In the genomic region with DNA sequence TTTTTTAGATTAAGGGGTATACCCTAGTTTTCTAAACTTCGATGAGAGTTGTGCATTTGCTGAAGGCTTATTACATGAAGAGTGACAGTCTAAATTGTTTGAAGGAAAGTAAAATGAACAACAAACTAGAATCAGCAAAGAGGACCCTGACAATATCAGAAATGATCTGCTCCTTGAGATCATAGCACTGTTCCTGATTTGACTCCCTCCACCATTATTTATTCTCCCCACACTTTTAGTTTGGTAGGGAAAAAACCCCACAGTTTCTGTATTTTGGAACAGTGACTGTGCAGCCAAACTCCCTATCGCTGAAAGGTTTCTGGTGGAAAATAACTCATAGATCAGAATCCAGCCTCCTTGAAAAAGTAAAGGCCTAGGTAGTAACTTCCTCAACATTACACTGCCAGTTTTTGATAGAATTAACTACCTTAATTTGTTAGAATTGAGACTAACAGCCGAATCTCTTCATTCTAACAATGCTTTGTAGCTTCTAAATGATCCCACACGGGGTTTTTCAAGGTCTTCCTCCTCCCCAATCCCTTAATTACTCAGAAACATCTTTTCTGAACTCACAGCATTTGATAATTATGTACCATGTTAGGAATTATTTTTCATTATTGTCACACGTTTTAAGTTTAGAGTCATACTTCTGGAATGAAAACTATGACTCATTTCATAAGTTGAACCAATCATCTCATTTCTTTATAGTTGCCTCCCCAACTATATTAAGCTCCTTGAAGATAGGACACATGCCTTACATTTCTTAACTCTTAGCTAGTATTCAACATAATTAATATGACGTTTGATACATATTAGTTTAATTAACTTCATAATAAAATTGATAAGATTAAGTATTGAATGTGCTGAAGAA, we compare ENCODE assay signal across 8 cellular contexts. TPM values are rescaled to one million over a fixed set of nuclear protein-coding genes. Genes with fewer than 3 reads are reported as not detected.
DNase-seq lines count a peak whose midpoint lies in the region; ATAC-seq and TF ChIP-seq lines count a peak whose summit lies in the region.

No MANE protein-coding gene starts in this region.

- H3K4me3 Mint-ChIP-seq in activated naive CD4-positive, alpha-beta T cell treated with anti-CD3 and anti-CD28 coated beads, Interleukin-2, amount 50 U/mL, for 24 hours, result peak overlapping the region; percentile 84
- H3K4me3 Mint-ChIP-seq in activated T-helper 1 cell treated with anti-CD3 and anti-CD28 coated beads, Interleukin-12 subunit alpha, Interleukin-12 subunit beta, Interleukin-2, Interleukin-4 antibody, amounts not matched to agents 30 ng/mL and 10 ng/mL and 1 ng/mL, durations not matched to agents 14 hours and 24 hours and 36 hours, result peak overlapping the region; percentile 93
- H3K4me3 Mint-ChIP-seq in type B pancreatic cell, result peak overlapping the region; percentile 82

- H3K9me3 ChIP-seq in hepatocyte (ENCODE audit: low read depth), result no peaks in the 10 kb centered on the region

- H3K4me1 Mint-ChIP-seq in activated naive CD4-positive, alpha-beta T cell treated with anti-CD3 and anti-CD28 coated beads, Interleukin-2, amount 50 U/mL, for 24 hours, result peaks cover 67% of the 10 kb centered on the region
- H3K4me1 Mint-ChIP-seq in activated T-helper 1 cell treated with anti-CD3 and anti-CD28 coated beads, Interleukin-12 subunit alpha, Interleukin-12 subunit beta, Interleukin-2, Interleukin-4 antibody, amounts not matched to agents 30 ng/mL and 10 ng/mL and 1 ng/mL, durations not matched to agents 14 hours and 24 hours and 36 hours (ENCODE audit: low read depth), result peaks cover 71% of the 10 kb centered on the region
- H3K4me1 Mint-ChIP-seq in type B pancreatic cell (ENCODE audit: unreplicated experiment), result peaks cover 28% of the 10 kb centered on the region

- peak overlapping the region; percentile 79 for H3K27ac ChIP-seq in hepatocyte

- no peaks in the 10 kb centered on the region for H3K9me3 Mint-ChIP-seq in activated naive CD4-positive, alpha-beta T cell treated with anti-CD3 and anti-CD28 coated beads, Interleukin-2, amount 50 U/mL, for 24 hours
- no peaks in the 10 kb centered on the region for H3K9me3 Mint-ChIP-seq in activated T-helper 1 cell treated with anti-CD3 and anti-CD28 coated beads, Interleukin-12 subunit alpha, Interleukin-12 subunit beta, Interleukin-2, Interleukin-4 antibody, amounts not matched to agents 30 ng/mL and 10 ng/mL and 1 ng/mL, durations not matched to agents 14 hours and 24 hours and 36 hours
- H3K9me3 Mint-ChIP-seq in type B pancreatic cell, result no peaks in the 10 kb centered on the region

- H2AFZ ChIP-seq in hepatocyte, result no peak overlapping the region

- no peak overlapping the region for H3K4me3 ChIP-seq in hepatocyte

- peak overlapping the region; percentile 74 for H3K4me2 ChIP-seq in hepatocyte

- H3K9me2 ChIP-seq in hepatocyte (replicated peaks; ENCODE audit: insufficient read depth), result no peaks in the 10 kb centered on the region

- DNase-seq in activated naive CD4-positive, alpha-beta T cell treated with anti-CD3 and anti-CD28 coated beads, Interleukin-2, amount 50 U/mL, for 16 hours, result no peak
- DNase-seq in activated T-helper 1 cell treated with anti-CD3 and anti-CD28 coated beads, Interleukin-12 subunit alpha, Interleukin-12 subunit beta, Interleukin-2, Interleukin-4 antibody, amounts not matched to agents 30 ng/mL and 10 ng/mL and 1 ng/mL, durations not matched to agents 14 hours and 24 hours and 36 hours (ENCODE audit: low spot score), result no peak
- no peak for DNase-seq in hepatocyte (ENCODE audit: low spot score)
- DNase-seq in type B pancreatic cell (ENCODE audit: extremely low spot score, unreplicated experiment), result no peak
- no peak for DNase-seq in DMS79 treated with DMSO at 0.1 percent for 48 hours (lab: John Stamatoyannopoulos, UW)
- no peak for DNase-seq in RPMI8226

- H4K20me1 ChIP-seq in hepatocyte (ENCODE audit: insufficient read depth, poor library complexity, severe bottlenecking), result peaks cover 16% of the 10 kb centered on the region

- no peak for ATAC-seq in HG02588 (IDR thresholded peaks at IDR 0.05; ENCODE audit: unreplicated experiment)

- intact Hi-C loops in activated T-helper 1 cell treated with anti-CD3 and anti-CD28 coated beads, Interleukin-12 subunit alpha, Interleukin-12 subunit beta, Interleukin-2, Interleukin-4 antibody, amounts not matched to agents 30 ng/mL and 10 ng/mL and 1 ng/mL, durations not matched to agents 14 hours and 24 hours and 36 hours (cut with micrococcal nuclease), result loop anchor here (1.0 kb wide), 2 partner anchors 189 to 614 kb away; no protein-coding TSS in a partner anchor

- no peak for TF ChIP-seq CTCF in hepatocyte (IDR thresholded peaks at IDR 0.05; ENCODE audit: poor library complexity)
- TF ChIP-seq CTCF in type B pancreatic cell (conservative IDR thresholded peaks at IDR 0.05), result no peak

- peaks cover 22% of the 10 kb centered on the region for H3K36me3 Mint-ChIP-seq in activated naive CD4-positive, alpha-beta T cell treated with anti-CD3 and anti-CD28 coated beads, Interleukin-2, amount 50 U/mL, for 24 hours
- peaks cover 37% of the 10 kb centered on the region for H3K36me3 Mint-ChIP-seq in activated T-helper 1 cell treated with anti-CD3 and anti-CD28 coated beads, Interleukin-12 subunit alpha, Interleukin-12 subunit beta, Interleukin-2, Interleukin-4 antibody, amounts not matched to agents 30 ng/mL and 10 ng/mL and 1 ng/mL, durations not matched to agents 14 hours and 24 hours and 36 hours (ENCODE audit: low read depth)
- H3K36me3 Mint-ChIP-seq in type B pancreatic cell, result peaks cover 25% of the 10 kb centered on the region

- H3K27ac Mint-ChIP-seq in activated naive CD4-positive, alpha-beta T cell treated with anti-CD3 and anti-CD28 coated beads, Interleukin-2, amount 50 U/mL, for 24 hours, result peak overlapping the region; percentile 100
- H3K27ac Mint-ChIP-seq in activated T-helper 1 cell treated with anti-CD3 and anti-CD28 coated beads, Interleukin-12 subunit alpha, Interleukin-12 subunit beta, Interleukin-2, Interleukin-4 antibody, amounts not matched to agents 30 ng/mL and 10 ng/mL and 1 ng/mL, durations not matched to agents 14 hours and 24 hours and 36 hours, result peak overlapping the region; percentile 91
- H3K27ac Mint-ChIP-seq in type B pancreatic cell, result peak overlapping the region; percentile 83

- H3K27me3 Mint-ChIP-seq in activated naive CD4-positive, alpha-beta T cell treated with anti-CD3 and anti-CD28 coated beads, Interleukin-2, amount 50 U/mL, for 24 hours, result no peaks in the 10 kb centered on the region
- H3K27me3 Mint-ChIP-seq in activated T-helper 1 cell treated with anti-CD3 and anti-CD28 coated beads, Interleukin-12 subunit alpha, Interleukin-12 subunit beta, Interleukin-2, Interleukin-4 antibody, amounts not matched to agents 30 ng/mL and 10 ng/mL and 1 ng/mL, durations not matched to agents 14 hours and 24 hours and 36 hours (ENCODE audit: insufficient read depth), result peaks cover 2% of the 10 kb centered on the region
- no peaks in the 10 kb centered on the region for H3K27me3 Mint-ChIP-seq in type B pancreatic cell

- H3K36me3 ChIP-seq in hepatocyte (replicated peaks; ENCODE audit: insufficient read depth, low read depth), result no peaks in the 10 kb centered on the region

- no peaks in the 10 kb centered on the region for H3K27me3 ChIP-seq in hepatocyte

- H3K79me2 ChIP-seq in hepatocyte, result peaks cover 77% of the 10 kb centered on the region

- peaks cover 18% of the 10 kb centered on the region for H3K4me1 ChIP-seq in hepatocyte (ENCODE audit: insufficient read depth)

- 69% methylated on average over 6 of the region's 6 CpGs for WGBS in hepatocyte (ENCODE audit: low lambda C conversion rate, missing lambda C conversion rate)

RNA-seq across cellular contexts. Expression of a gene that starts 2.9 kb away (rescaled TPM):
- total RNA-seq in activated T-helper 1 cell treated with anti-CD3 and anti-CD28 coated beads, Interleukin-12 subunit alpha, Interleukin-12 subunit beta, Interleukin-2, Interleukin-4 antibody, amounts not matched to agents 30 ng/mL and 10 ng/mL and 1 ng/mL, durations not matched to agents 14 hours and 24 hours and 36 hours, result 330 and 334 TPM in 2 replicates
- 456 and 458 TPM in 2 replicates for total RNA-seq in hepatocyte
- 692 and 695 TPM in 2 replicates for polyA plus RNA-seq in hepatocyte
- 219 and 271 TPM in 2 replicates for total RNA-seq in type B pancreatic cell (ENCODE audit: low replicate concordance)

RNA-seq across cellular contexts. Expression of a gene that starts 11.5 kb away (rescaled TPM):
- 234 and 235 TPM in 2 replicates for total RNA-seq in activated T-helper 1 cell treated with anti-CD3 and anti-CD28 coated beads, Interleukin-12 subunit alpha, Interleukin-12 subunit beta, Interleukin-2, Interleukin-4 antibody, amounts not matched to agents 30 ng/mL and 10 ng/mL and 1 ng/mL, durations not matched to agents 14 hours and 24 hours and 36 hours
- total RNA-seq in hepatocyte, result 478 and 519 TPM in 2 replicates
- 671 and 721 TPM in 2 replicates for polyA plus RNA-seq in hepatocyte
- 211 and 359 TPM in 2 replicates for total RNA-seq in type B pancreatic cell (ENCODE audit: low replicate concordance)

RNA-seq across cellular contexts. Expression of a gene that starts 30.7 kb away (rescaled TPM):
- total RNA-seq in activated T-helper 1 cell treated with anti-CD3 and anti-CD28 coated beads, Interleukin-12 subunit alpha, Interleukin-12 subunit beta, Interleukin-2, Interleukin-4 antibody, amounts not matched to agents 30 ng/mL and 10 ng/mL and 1 ng/mL, durations not matched to agents 14 hours and 24 hours and 36 hours, result 0.22 and 1.4 TPM in 2 replicates
- total RNA-seq in hepatocyte (1.1 and 1.6 TPM in 2 replicates), type B pancreatic cell (ENCODE audit: low replicate concordance) (2.0 TPM in 2 replicates)
- polyA plus RNA-seq in hepatocyte, result 1.4 and 1.8 TPM in 2 replicates
